9 cellular contexts compared by ENCODE assay signal in genomic region chr12:27595231-27595642, GRCh38.
DNase-seq lines count a peak whose midpoint lies in the region; ATAC-seq and TF ChIP-seq lines count a peak whose summit lies in the region.
"Had no signal": no experiment of that assay in that cellular context is flagged by ENCODE, and none has a peak within 500 bp of the region (broad histone marks: within the 10 kb centered on the region; RNA-seq: fewer than 3 reads in every experiment).

No MANE protein-coding gene starts in this region.

- 63 to 77% (median 72%) methylated on average over 16 of the region's 16 CpGs for WGBS in stomach, 5 donors

- intact Hi-C loops in left lung (cut with DNase I) (no loop called here), stomach (cut with DNase I; ENCODE audit: low total_unique reads) (no loop called here)

- H3K4me1 ChIP-seq in left lung (peaks cover 0 to 4% of the 10 kb centered on the region in 2 donors), stomach (peaks cover 5 to 40% (median 22%) of the 10 kb centered on the region in 4 donors)

- H3K4me3 ChIP-seq in choroid plexus epithelial cell (ENCODE audit: low read depth, low read length) (no peak overlapping the region), left lung (no peak overlapping the region), stomach (no peak overlapping the region)

- H3K36me3 ChIP-seq in left lung = no peaks in the 10 kb centered on the region
- no peaks in the 10 kb centered on the region for H3K36me3 ChIP-seq in stomach

- in situ Hi-C loops in KBM-7 (cut with MboI; ENCODE audit: low pct_unique_long_range_greater_than_20kb, low sequenced_read_pairs) = no loop called here

- ATAC-seq in left lung = peak; percentile 43
- ATAC-seq in GM18520 (IDR thresholded peaks at IDR 0.05; ENCODE audit: unreplicated experiment) = no peak
- no peak for ATAC-seq in HG03097 (IDR thresholded peaks at IDR 0.05; ENCODE audit: low FRiP score, unreplicated experiment)
- ATAC-seq in GM21576 (IDR thresholded peaks at IDR 0.05; ENCODE audit: unreplicated experiment) = no peak
- ATAC-seq: T-cell had no signal

- no peak for TF ChIP-seq CTCF in choroid plexus epithelial cell (conservative IDR thresholded peaks at IDR 0.05; ENCODE audit: low read depth, low read length)
- TF ChIP-seq CTCF in left lung (IDR thresholded peaks at IDR 0.05) = no peak
- TF ChIP-seq CTCF in stomach (IDR thresholded peaks at IDR 0.05) = no peak

- no peaks in the 10 kb centered on the region for H3K27me3 ChIP-seq in left lung
- H3K27me3 ChIP-seq in stomach = no peaks in the 10 kb centered on the region

- TF ChIP-seq POLR2A in stomach (IDR thresholded peaks at IDR 0.05) = no peak

- H3K27ac ChIP-seq in left lung (peak overlapping the region; percentile 37 to 39), stomach (peak overlapping the region in 4 of 5 donors; percentile 15 to 64 (median 48))

- no peak for TF ChIP-seq EP300 in stomach (IDR thresholded peaks at IDR 0.05)

- H3K9me3 ChIP-seq in left lung (no peaks in the 10 kb centered on the region), stomach (no peaks in the 10 kb centered on the region)

- DNase-seq in LHCN-M2 (ENCODE audit: low read depth) = peak; percentile 99
- peak; percentile 95 for DNase-seq in choroid plexus epithelial cell (ENCODE audit: low read depth)
- DNase-seq in left lung = no peak
- no peak for DNase-seq in stomach
- no peak for DNase-seq in KBM-7
- DNase-seq: T-cell had no signal

Comparison
In these comparisons a context has a peak if more than half of its experiments do, and no peak if none do; other contexts are left out.
1. DNase-seq: peak in LHCN-M2 (single experiment) and choroid plexus epithelial cell (single experiment); none in left lung (0 of 2), stomach (single experiment) and KBM-7 (single experiment).